9 cellular contexts compared by ENCODE assay signal in genomic region chr7:76565001-76565400, GRCh38. TPM values are rescaled to one million over a fixed set of nuclear protein-coding genes. Genes with fewer than 3 reads are reported as not detected.
"Had no signal": no experiment of that assay in that cellular context is flagged by ENCODE, and none has a peak within 500 bp of the region (broad histone marks: within the 10 kb centered on the region; RNA-seq: fewer than 3 reads in every experiment).

No MANE protein-coding gene starts in this region.

RNA-seq across cellular contexts. Expression of gene SPDYE16, which starts 21.9 kb away (rescaled TPM):
- total RNA-seq: kidney epithelial cell, left ventricle myocardium superior, lung microvascular endothelial cell, mesenteric fat pad, mucosa of gallbladder had no signal
- polyA plus RNA-seq: keratinocyte, mammary epithelial cell had no signal

RNA-seq across cellular contexts. Expression of gene UPK3B, which starts 54.6 kb away (rescaled TPM):
- total RNA-seq: kidney epithelial cell had no signal
- polyA plus RNA-seq: immature natural killer cell; naive thymus-derived CD4-positive, alpha-beta T cell had no signal
